ENCODE assay signal across 16 cellular contexts in genomic region chr19:29520390-29520789, GRCh38. TPM values are rescaled to one million over a fixed set of nuclear protein-coding genes. Genes with fewer than 3 reads are reported as not detected.
DNase-seq lines count a peak whose midpoint lies in the region; TF ChIP-seq lines count a peak whose summit lies in the region.
"Had no signal": no experiment of that assay in that cellular context is flagged by ENCODE, and none has a peak within 500 bp of the region (broad histone marks: within the 10 kb centered on the region; RNA-seq: fewer than 3 reads in every experiment).

No MANE protein-coding gene starts in this region.

- peaks cover 14% of the 10 kb centered on the region for H3K9me3 Mint-ChIP-seq in glutamatergic neuron (ENCODE audit: unreplicated experiment)
- H3K9me3 Mint-ChIP-seq: CD8-positive, alpha-beta memory T cell had no signal

- TF ChIP-seq CTCF in dorsolateral prefrontal cortex (IDR thresholded peaks at IDR 0.05 in 54 of 56, conservative IDR thresholded peaks at IDR 0.05 in 2 of 56; ENCODE audit: low read depth in 1 of 56, partially characterized antibody in 56 of 56) = peak in 2 of 56 donors; percentile 13 to 17
- TF ChIP-seq CTCF in glutamatergic neuron (IDR thresholded peaks at IDR 0.05; ENCODE audit: partially characterized antibody, unreplicated experiment) = no peak

- peaks cover 0 to 19% (median 0%) of the 10 kb centered on the region in 45 donors for H3K27me3 ChIP-seq in dorsolateral prefrontal cortex

- DNase-seq in dorsolateral prefrontal cortex (peak in 5 of 10 donors; percentile 29 to 55 (median 43)), glutamatergic neuron (peak; percentile 12), pons (ENCODE audit: low spot score) (peak; percentile 36), NCI-H2081 (lab: John Stamatoyannopoulos, UW) (no peak), NCI-H128 (lab: John Stamatoyannopoulos, UW; ENCODE audit: unreplicated experiment) (no peak), DMS114 treated with DMSO at 0.1 percent for 48 hours (lab: John Stamatoyannopoulos, UW; ENCODE audit: unreplicated experiment) (no peak)
- DNase-seq: Caco-2, DMS53, GF-D8, GM23248, H7, IMR-90 had no signal

- H3K4me1 Mint-ChIP-seq in glutamatergic neuron (ENCODE audit: low read depth, unreplicated experiment) = peaks cover 2% of the 10 kb centered on the region
- H3K4me1 Mint-ChIP-seq: CD14-positive monocyte had no signal

- no peak overlapping the region for H3K4me3 Mint-ChIP-seq in glutamatergic neuron (ENCODE audit: unreplicated experiment)
- H3K4me3 Mint-ChIP-seq: CD14-positive monocyte; CD8-positive, alpha-beta memory T cell had no signal

- H3K27ac ChIP-seq in dorsolateral prefrontal cortex = peak overlapping the region in 44 of 59 donors; percentile 13 to 80 (median 57)
- peak overlapping the region; percentile 69 for H3K27ac ChIP-seq in temporal lobe (ENCODE audit: low read depth, low read length)
- H3K27ac ChIP-seq: A549, GM23248 had no signal

- H3K27ac Mint-ChIP-seq in glutamatergic neuron (ENCODE audit: unreplicated experiment) = no peak overlapping the region
- H3K27ac Mint-ChIP-seq: CD8-positive, alpha-beta memory T cell had no signal

- peaks cover 8% of the 10 kb centered on the region for H3K36me3 Mint-ChIP-seq in glutamatergic neuron (ENCODE audit: unreplicated experiment)
- H3K36me3 Mint-ChIP-seq: CD14-positive monocyte; CD8-positive, alpha-beta memory T cell had no signal

- no peak overlapping the region for H3K4me3 ChIP-seq in dorsolateral prefrontal cortex
- H3K4me3 ChIP-seq: A549, GM23248 had no signal

- H3K27me3 Mint-ChIP-seq in glutamatergic neuron (ENCODE audit: unreplicated experiment) = peaks cover 6% of the 10 kb centered on the region

- intact Hi-C loops in dorsolateral prefrontal cortex (cut with DNase I) = loop anchor here (2.0 to 10.0 kb wide), 5 partner anchors 16 to 306 kb away; partner anchors contain the start of gene UQCRFS1 (in 1 of the 2)

RNA-seq across cellular contexts. Expression of gene VSTM2B, which starts 5.4 kb away (rescaled TPM):
- total RNA-seq in dorsolateral prefrontal cortex = 10 to 100 TPM; 27.0 to 85.8 (median 42.8) TPM
- 16.6 TPM for total RNA-seq in glutamatergic neuron (ENCODE audit: unreplicated experiment)
- total RNA-seq in temporal lobe = 15.5 TPM
- total RNA-seq: Caco-2; CD8-positive, alpha-beta memory T cell; GM23248; IMR-90 had no signal

Comparison
In these comparisons a context has a peak if more than half of its experiments do, and no peak if none do; other contexts are left out.
1. DNase-seq: peak in glutamatergic neuron (single experiment) and pons (single experiment); none in NCI-H2081 (0 of 2), NCI-H128 (single experiment) and DMS114 treated with DMSO at 0.1 percent for 48 hours (single experiment).